ENCODE assay signal across 21 cellular contexts in the genomic region with DNA sequence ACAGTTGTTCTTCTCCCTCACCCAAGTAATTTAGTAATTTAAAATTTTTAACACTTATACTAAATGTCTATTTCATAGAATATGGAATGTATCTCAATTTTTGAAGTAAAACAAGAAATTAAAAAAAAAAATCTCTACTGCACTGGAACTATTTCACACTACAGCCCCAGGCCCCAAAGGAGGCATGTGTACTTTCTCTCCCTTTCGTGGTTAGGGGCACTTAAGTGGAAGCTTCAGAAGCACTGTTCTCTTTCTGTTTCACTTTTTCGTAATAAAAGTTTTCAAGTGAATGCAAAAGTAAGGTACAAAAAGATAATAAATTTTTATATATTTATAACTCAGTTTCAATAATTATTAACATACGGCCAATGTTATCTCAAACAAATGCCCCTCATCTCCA.
"Had no signal": no experiment of that assay in that cellular context is flagged by ENCODE, and none has a peak within 500 bp of the region (broad histone marks: within the 10 kb centered on the region; RNA-seq: fewer than 3 reads in every experiment).

No MANE protein-coding gene starts in this region.

- H3K9me3 ChIP-seq: breast epithelium, esophagus squamous epithelium, left ventricle myocardium inferior, mucosa of descending colon, pancreas had no signal

- H3K4me1 ChIP-seq: breast epithelium, esophagus squamous epithelium, left ventricle myocardium inferior, pancreas had no signal

- DNase-seq: activated CD4-positive, alpha-beta memory T cell treated with anti-CD3 and anti-CD28 coated beads for 36 hours; activated gamma-delta T cell; activated naive CD8-positive, alpha-beta T cell treated with anti-CD3 and anti-CD28 coated beads, Interleukin-2, amount 50 U/mL, for 24 hours; activated T-cell treated with anti-CD3 and anti-CD28 coated beads, Interleukin-2, amount 50 U/mL, for 48 hours; aorta; cerebellar nuclear complex; effector CD8-positive, alpha-beta T cell; esophagus squamous epithelium; foreskin fibroblast; glutamatergic neuron; hypothalamus; left ventricle myocardium inferior; mucosa of descending colon; naive thymus-derived CD4-positive, alpha-beta T cell; pancreas; stimulated activated CD4-positive, alpha-beta T cell treated with anti-CD3 and anti-CD28 coated beads, Interleukin-1b, Interleukin-23, amount 100 ng/mL, for 48 hours; T-helper 9 cell had no signal

- FAIRE-seq: endothelial cell of umbilical vein, pancreas had no signal

- H3K27me3 ChIP-seq: breast epithelium, esophagus squamous epithelium had no signal

- H3K27ac ChIP-seq: breast epithelium, esophagus squamous epithelium, left ventricle myocardium inferior, pancreas had no signal

- H3K4me3 ChIP-seq: breast epithelium, esophagus squamous epithelium, left ventricle myocardium inferior, mucosa of descending colon, pancreas had no signal

- ATAC-seq: activated CD4-positive, CD25-positive, alpha-beta regulatory T cell treated with anti-CD3 and anti-CD28 coated beads, Interleukin-2, amount 50 U/mL, for 24 hours; activated naive CD8-positive, alpha-beta T cell treated with anti-CD3 and anti-CD28 coated beads, Interleukin-2, amount 50 U/mL, for 24 hours; mucosa of descending colon; naive thymus-derived CD4-positive, alpha-beta T cell; pancreas; stimulated activated effector memory CD8-positive, alpha-beta T cell treated with anti-CD3 and anti-CD28 coated beads, Interleukin-12 subunit alpha, Interleukin-12 subunit beta, amount 100 ng/mL, for 72 hours had no signal

- H3K36me3 ChIP-seq: breast epithelium, esophagus squamous epithelium, left ventricle myocardium inferior, pancreas had no signal
